Comparison of ENCODE assay signal across 11 cellular contexts in genomic region chr3:137768361-137769320, GRCh38. TPM values are rescaled to one million over a fixed set of nuclear protein-coding genes. Genes with fewer than 3 reads are reported as not detected.
DNase-seq lines count a peak whose midpoint lies in the region; ATAC-seq and TF ChIP-seq lines count a peak whose summit lies in the region.
"Had no signal": no experiment of that assay in that cellular context is flagged by ENCODE, and none has a peak within 500 bp of the region (broad histone marks: within the 10 kb centered on the region; RNA-seq: fewer than 3 reads in every experiment).

No MANE protein-coding gene starts in this region.

- peaks cover 2% of the 10 kb centered on the region for H3K4me1 Mint-ChIP-seq in activated CD4-positive, alpha-beta memory T cell treated with anti-CD3 and anti-CD28 coated beads, Interleukin-2, amount 10 ng/mL, durations not matched to agents 7 days and 5 days

- H3K4me1 ChIP-seq in adipocyte (ENCODE audit: control insufficient read depth, insufficient read depth, low read length): peaks cover 11% of the 10 kb centered on the region

- no peaks in the 10 kb centered on the region for H3K36me3 ChIP-seq in adipocyte (ENCODE audit: control insufficient read depth, insufficient read depth, low read length, severe bottlenecking)

- peak overlapping the region; percentile 72 for H3K4me3 ChIP-seq in adipocyte (ENCODE audit: low read length)
- H3K4me3 ChIP-seq in iPS-18c (ENCODE audit: insufficient read depth, low read depth, low read length): peak overlapping the region; percentile 38
- H3K4me3 ChIP-seq in skeletal muscle cell (ENCODE audit: low read depth, low read length): peak overlapping the region; percentile 31

- peaks cover 5% of the 10 kb centered on the region for H3K36me3 Mint-ChIP-seq in activated CD4-positive, alpha-beta memory T cell treated with anti-CD3 and anti-CD28 coated beads, Interleukin-2, amount 10 ng/mL, durations not matched to agents 7 days and 5 days (ENCODE audit: low read depth)

- H3K27ac Mint-ChIP-seq in activated CD4-positive, alpha-beta memory T cell treated with anti-CD3 and anti-CD28 coated beads, Interleukin-2, amount 10 ng/mL, durations not matched to agents 7 days and 5 days: no peak overlapping the region

- no peak overlapping the region for H3K4me3 Mint-ChIP-seq in activated CD4-positive, alpha-beta memory T cell treated with anti-CD3 and anti-CD28 coated beads, Interleukin-2, amount 10 ng/mL, durations not matched to agents 7 days and 5 days

- no peak overlapping the region for H3K9ac ChIP-seq in adipocyte (ENCODE audit: low read length)

- peaks cover 91% of the 10 kb centered on the region for H3K27me3 ChIP-seq in adipocyte (replicated peaks; ENCODE audit: control insufficient read depth, insufficient read depth, low read length)

- CTCF ChIA-PET in activated CD4-positive, alpha-beta memory T cell treated with anti-CD3 and anti-CD28 coated beads, Interleukin-2, amount 10 ng/mL, durations not matched to agents 7 days and 5 days (lab: Charles Lee): interaction anchor here (0.9 kb wide), 1 partner anchor 1168 kb away, joined by 3 read pairs; no protein-coding TSS in a partner anchor

- no peaks in the 10 kb centered on the region for H3K9me3 ChIP-seq in adipocyte (ENCODE audit: control insufficient read depth, low read length)
- H3K9me3 ChIP-seq in iPS-18c (ENCODE audit: control insufficient read depth, insufficient read depth, low read length): peaks cover 2% of the 10 kb centered on the region

- POLR2A ChIA-PET in activated CD4-positive, alpha-beta memory T cell treated with anti-CD3 and anti-CD28 coated beads, Interleukin-2, amount 10 ng/mL, durations not matched to agents 7 days and 5 days (lab: Charles Lee): no interaction called here

- peak; percentile 14 for DNase-seq in GM20000 (ENCODE audit: low spot score)
- peak; percentile 13 for DNase-seq in adipocyte (ENCODE audit: low read depth)
- DNase-seq in skeletal muscle cell (ENCODE audit: low read depth): no peak
- DNase-seq in occipital lobe (lab: John Stamatoyannopoulos, UW): no peak
- DNase-seq in activated CD4-positive, alpha-beta memory T cell treated with anti-CD3 and anti-CD28 coated beads, Interleukin-2, amount 10 ng/mL, durations not matched to agents 7 days and 5 days: no peak
- DNase-seq: activated gamma-delta T cell, NCI-H2171, T-helper 2 cell had no signal

- H3K9me3 Mint-ChIP-seq in activated CD4-positive, alpha-beta memory T cell treated with anti-CD3 and anti-CD28 coated beads, Interleukin-2, amount 10 ng/mL, durations not matched to agents 7 days and 5 days: no peaks in the 10 kb centered on the region

- no peak for TF ChIP-seq CTCF in GM20000 (IDR thresholded peaks at IDR 0.05; ENCODE audit: extremely low read depth, missing control alignments)

- H3K27me3 Mint-ChIP-seq in activated CD4-positive, alpha-beta memory T cell treated with anti-CD3 and anti-CD28 coated beads, Interleukin-2, amount 10 ng/mL, durations not matched to agents 7 days and 5 days: peaks cover 90% of the 10 kb centered on the region

- no peak for ATAC-seq in GM18858 (IDR thresholded peaks at IDR 0.05; ENCODE audit: unreplicated experiment)
- ATAC-seq in HG02642 (IDR thresholded peaks at IDR 0.05; ENCODE audit: poor library complexity, unreplicated experiment): no peak

RNA-seq across cellular contexts. Expression of gene SOX14, which starts 4.5 kb away (rescaled TPM):
- not detected for total RNA-seq in occipital lobe
- total RNA-seq in activated CD4-positive, alpha-beta memory T cell treated with anti-CD3 and anti-CD28 coated beads, Interleukin-2, amount 10 ng/mL, durations not matched to agents 7 days and 5 days: not detected

Comparison
In these comparisons a context has a peak if more than half of its experiments do, and no peak if none do; other contexts are left out.
1. DNase-seq: peak in GM20000 (single experiment) and adipocyte (single experiment); none in skeletal muscle cell (single experiment), occipital lobe (single experiment) and activated CD4-positive, alpha-beta memory T cell treated with anti-CD3 and anti-CD28 coated beads, Interleukin-2, amount 10 ng/mL, durations not matched to agents 7 days and 5 days (single experiment).
2. Peak in every context shown above with its lines, with median percentiles within 50 percentile points of each other: H3K4me3 ChIP-seq.